Comparison of ENCODE assay signal across 11 cellular contexts in genomic region chr5:137303509-137303908, GRCh38.
DNase-seq lines count a peak whose midpoint lies in the region; ATAC-seq and TF ChIP-seq lines count a peak whose summit lies in the region.
"Had no signal": no experiment of that assay in that cellular context is flagged by ENCODE, and none has a peak within 500 bp of the region (broad histone marks: within the 10 kb centered on the region; RNA-seq: fewer than 3 reads in every experiment).

No MANE protein-coding gene starts in this region.

- no peak overlapping the region for H3K27ac Mint-ChIP-seq in osteocyte (ENCODE audit: unreplicated experiment)
- H3K27ac Mint-ChIP-seq: CD4-positive, alpha-beta memory T cell had no signal

- peaks cover 9% of the 10 kb centered on the region for H3K36me3 Mint-ChIP-seq in osteocyte (ENCODE audit: unreplicated experiment)
- H3K36me3 Mint-ChIP-seq: CD4-positive, alpha-beta memory T cell had no signal

- ATAC-seq in HG03469 (IDR thresholded peaks at IDR 0.05; ENCODE audit: unreplicated experiment): no peak

- H3K4me3 Mint-ChIP-seq in osteocyte (ENCODE audit: unreplicated experiment): no peak overlapping the region
- H3K4me3 Mint-ChIP-seq: CD4-positive, alpha-beta memory T cell had no signal

- no peak for TF ChIP-seq CTCF in osteocyte (IDR thresholded peaks at IDR 0.05)

- no peaks in the 10 kb centered on the region for H3K27me3 Mint-ChIP-seq in osteocyte (ENCODE audit: unreplicated experiment)

- H3K9me3 Mint-ChIP-seq in osteocyte (ENCODE audit: unreplicated experiment): no peaks in the 10 kb centered on the region
- H3K9me3 Mint-ChIP-seq: CD4-positive, alpha-beta memory T cell had no signal

- peaks cover 26% of the 10 kb centered on the region for H3K4me1 Mint-ChIP-seq in osteocyte (ENCODE audit: unreplicated experiment)
- H3K4me1 Mint-ChIP-seq: CD4-positive, alpha-beta memory T cell had no signal

- peak; percentile 17 for DNase-seq in NCI-H1105 treated with DMSO at 0.1 percent for 48 hours (lab: John Stamatoyannopoulos, UW)
- DNase-seq in NCI-H1105 (lab: John Stamatoyannopoulos, UW): no peak
- DNase-seq in DMS79 treated with DMSO at 0.1 percent for 48 hours (lab: John Stamatoyannopoulos, UW): peak; percentile 22
- peak; percentile 43 for DNase-seq in NCI-H345 treated with DMSO at 0.1 percent for 48 hours (lab: John Stamatoyannopoulos, UW; ENCODE audit: unreplicated experiment)
- peak; percentile 70 for DNase-seq in osteocyte (ENCODE audit: extremely low spot score, unreplicated experiment)
- DNase-seq in pons (ENCODE audit: low spot score): no peak
- DNase-seq in effector CD4-positive, alpha-beta T cell: no peak
- DNase-seq: CD4-positive, alpha-beta memory T cell; KBM-7; SIG-M5 had no signal

Comparison
In these comparisons a context has a peak if more than half of its experiments do, and no peak if none do; other contexts are left out.
1. DNase-seq: peak in NCI-H1105 treated with DMSO at 0.1 percent for 48 hours (single experiment), DMS79 treated with DMSO at 0.1 percent for 48 hours (single experiment), NCI-H345 treated with DMSO at 0.1 percent for 48 hours (single experiment) and osteocyte (single experiment); none in NCI-H1105 (single experiment), pons (single experiment) and effector CD4-positive, alpha-beta T cell (single experiment).